ENCODE assay signal across 20 cellular contexts in the genomic region with DNA sequence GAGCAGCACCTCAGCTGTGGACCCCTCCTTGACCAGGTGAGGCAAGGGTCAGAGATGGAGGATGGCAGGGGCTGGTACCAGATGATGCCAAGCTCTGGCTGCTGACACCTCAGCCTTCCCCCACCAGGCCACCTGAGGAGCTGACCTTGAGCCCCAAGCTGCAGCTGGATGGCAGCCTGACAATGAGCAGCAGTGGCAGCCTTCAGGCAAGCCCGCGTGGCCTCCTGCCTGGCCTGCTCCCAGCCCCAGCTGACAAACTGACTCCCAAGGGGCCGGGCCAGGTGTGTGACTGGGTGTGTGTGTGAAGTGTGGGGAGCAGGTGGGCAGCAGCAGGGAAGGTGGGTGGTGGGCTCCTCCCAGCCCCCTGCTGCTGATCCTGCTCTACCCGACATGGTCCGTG. TPM values are rescaled to one million over a fixed set of nuclear protein-coding genes. Genes with fewer than 3 reads are reported as not detected.
DNase-seq lines count a peak whose midpoint lies in the region; ATAC-seq and TF ChIP-seq lines count a peak whose summit lies in the region.
"Had no signal": no experiment of that assay in that cellular context is flagged by ENCODE, and none has a peak within 500 bp of the region (broad histone marks: within the 10 kb centered on the region; RNA-seq: fewer than 3 reads in every experiment).

No MANE protein-coding gene starts in this region.

- intact Hi-C loops in psoas muscle (cut with DNase I), result loop anchor here (5.0 to 10.0 kb wide), 2 partner anchors 162 to 355 kb away; a partner anchor contains a TSS

- H3K36me3 ChIP-seq in HEK293 (ENCODE audit: control insufficient read depth in 2 of 2, insufficient read depth in 1 of 2, low read length in 2 of 2) (peaks cover 0 to 98% of the 10 kb centered on the region in 2 experiments; a peak in 2 of 3 replicates), psoas muscle (ENCODE audit: insufficient read depth in 1 of 2, low read depth in 1 of 2) (peaks cover 6 to 86% of the 10 kb centered on the region in 2 donors)

- peak overlapping the region; percentile 46 for H3K27ac Mint-ChIP-seq in activated naive CD4-positive, alpha-beta T cell treated with anti-CD3 and anti-CD28 coated beads, Interleukin-2, amount 50 U/mL, for 24 hours
- H3K27ac Mint-ChIP-seq: CD4-positive, CD25-positive, alpha-beta regulatory T cell had no signal

- peaks cover 13% of the 10 kb centered on the region for H3K4me1 Mint-ChIP-seq in activated naive CD4-positive, alpha-beta T cell treated with anti-CD3 and anti-CD28 coated beads, Interleukin-2, amount 50 U/mL, for 24 hours

- no peak overlapping the region for H3K4me3 Mint-ChIP-seq in activated naive CD4-positive, alpha-beta T cell treated with anti-CD3 and anti-CD28 coated beads, Interleukin-2, amount 50 U/mL, for 24 hours
- H3K4me3 Mint-ChIP-seq: CD8-positive, alpha-beta memory T cell had no signal

- H3K4me1 ChIP-seq in HEK293 (ENCODE audit: control insufficient read depth, insufficient read depth, low read length) (peaks cover 2% of the 10 kb centered on the region; the same call in 1 of the 2 replicates), psoas muscle (peaks cover 63% of the 10 kb centered on the region)
- H3K4me1 ChIP-seq: HAP-1 had no signal

- H3K9me3 Mint-ChIP-seq in activated naive CD4-positive, alpha-beta T cell treated with anti-CD3 and anti-CD28 coated beads, Interleukin-2, amount 50 U/mL, for 24 hours, result no peaks in the 10 kb centered on the region
- H3K9me3 Mint-ChIP-seq: CD4-positive, CD25-positive, alpha-beta regulatory T cell; CD8-positive, alpha-beta memory T cell had no signal

- H3K9me3 ChIP-seq in HEK293 (ENCODE audit: control insufficient read depth, insufficient read depth, low read depth, low read length), result no peaks in the 10 kb centered on the region
- no peaks in the 10 kb centered on the region for H3K9me3 ChIP-seq in psoas muscle
- H3K9me3 ChIP-seq: BE2C, HAP-1 had no signal

- no peaks in the 10 kb centered on the region for H3K27me3 Mint-ChIP-seq in activated naive CD4-positive, alpha-beta T cell treated with anti-CD3 and anti-CD28 coated beads, Interleukin-2, amount 50 U/mL, for 24 hours
- H3K27me3 Mint-ChIP-seq: CD4-positive, CD25-positive, alpha-beta regulatory T cell; CD8-positive, alpha-beta memory T cell had no signal

- CTCF ChIA-PET in HEK293 (lab: Yijun Ruan, JAX), result interaction anchor here (0.6 kb wide), 1 partner anchor 64 kb away, joined by 6 read pairs; no protein-coding TSS in a partner anchor

- POLR2A ChIA-PET in HEK293 (lab: Yijun Ruan, JAX), result interaction anchor here (1.2 kb wide), 1 partner anchor 15 kb away, joined by 3 read pairs; no protein-coding TSS in a partner anchor

- ATAC-seq in psoas muscle (no peak), GM21576 (IDR thresholded peaks at IDR 0.05; ENCODE audit: unreplicated experiment) (no peak), GM18858 (IDR thresholded peaks at IDR 0.05; ENCODE audit: unreplicated experiment) (no peak)
- ATAC-seq: K562 had no signal

- H3K4me3 ChIP-seq in HEK293 (ENCODE audit: low read depth, low read length) (no peak overlapping the region), psoas muscle (no peak overlapping the region)
- H3K4me3 ChIP-seq: HAP-1, K562 had no signal

- TF ChIP-seq CTCF in HEK293 (tag by site-specific recombination; IDR thresholded peaks at IDR 0.05) (no peak), psoas muscle (IDR thresholded peaks at IDR 0.05) (no peak)

- DNase-seq in activated naive CD4-positive, alpha-beta T cell treated with anti-CD3 and anti-CD28 coated beads, Interleukin-2, amount 50 U/mL, for 16 hours, result no peak
- DNase-seq in psoas muscle (no peak), substantia nigra (lab: John Stamatoyannopoulos, UW) (no peak)
- DNase-seq: ACHN; BE2C; CD4-positive, CD25-positive, alpha-beta regulatory T cell; CD8-positive, alpha-beta memory T cell; DMS153; DMS79; GDM1; IMR-90 had no signal

- WGBS in psoas muscle, 3 donors, result 48 to 61% (median 52%) methylated on average over 5 of the region's 5 CpGs

- H3K27ac ChIP-seq in HEK293 (ENCODE audit: extremely low read depth, low read depth, low read length) (no peak overlapping the region), psoas muscle (peak overlapping the region; percentile 93), substantia nigra (ENCODE audit: low read depth, low read length, poor library complexity, severe bottlenecking) (peak overlapping the region; percentile 87)
- H3K27ac ChIP-seq: HL-60 had no signal

- H3K27me3 ChIP-seq in psoas muscle (ENCODE audit: insufficient read depth in 3 of 3, low read length in 2 of 3), result no peaks in the 10 kb centered on the region
- H3K27me3 ChIP-seq: BE2C had no signal

- peaks cover 4% of the 10 kb centered on the region for H3K36me3 Mint-ChIP-seq in activated naive CD4-positive, alpha-beta T cell treated with anti-CD3 and anti-CD28 coated beads, Interleukin-2, amount 50 U/mL, for 24 hours

TF ChIP-seq in HEK293, 187 proteins besides CTCF, POLR2A, EP300 and RAD21:
- TF ChIP-seq, protein P1, sequence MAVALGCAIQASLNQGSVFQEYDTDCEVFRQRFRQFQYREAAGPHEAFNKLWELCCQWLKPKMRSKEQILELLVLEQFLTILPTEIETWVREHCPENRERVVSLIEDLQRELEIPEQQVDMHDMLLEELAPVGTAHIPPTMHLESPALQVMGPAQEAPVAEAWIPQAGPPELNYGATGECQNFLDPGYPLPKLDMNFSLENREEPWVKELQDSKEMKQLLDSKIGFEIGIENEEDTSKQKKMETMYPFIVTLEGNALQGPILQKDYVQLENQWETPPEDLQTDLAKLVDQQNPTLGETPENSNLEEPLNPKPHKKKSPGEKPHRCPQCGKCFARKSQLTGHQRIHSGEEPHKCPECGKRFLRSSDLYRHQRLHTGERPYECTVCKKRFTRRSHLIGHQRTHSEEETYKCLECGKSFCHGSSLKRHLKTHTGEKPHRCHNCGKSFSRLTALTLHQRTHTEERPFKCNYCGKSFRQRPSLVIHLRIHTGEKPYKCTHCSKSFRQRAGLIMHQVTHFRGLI (tag by site-specific recombination; IDR thresholded peaks at IDR 0.05), result no peak
- TF ChIP-seq SCRT1 (tag by site-specific recombination; IDR thresholded peaks at IDR 0.05; ENCODE audit: borderline replicate concordance), result no peak
- no peak for TF ChIP-seq ZNF623 (tag by site-specific recombination; IDR thresholded peaks at IDR 0.05)
- TF ChIP-seq, protein P2, sequence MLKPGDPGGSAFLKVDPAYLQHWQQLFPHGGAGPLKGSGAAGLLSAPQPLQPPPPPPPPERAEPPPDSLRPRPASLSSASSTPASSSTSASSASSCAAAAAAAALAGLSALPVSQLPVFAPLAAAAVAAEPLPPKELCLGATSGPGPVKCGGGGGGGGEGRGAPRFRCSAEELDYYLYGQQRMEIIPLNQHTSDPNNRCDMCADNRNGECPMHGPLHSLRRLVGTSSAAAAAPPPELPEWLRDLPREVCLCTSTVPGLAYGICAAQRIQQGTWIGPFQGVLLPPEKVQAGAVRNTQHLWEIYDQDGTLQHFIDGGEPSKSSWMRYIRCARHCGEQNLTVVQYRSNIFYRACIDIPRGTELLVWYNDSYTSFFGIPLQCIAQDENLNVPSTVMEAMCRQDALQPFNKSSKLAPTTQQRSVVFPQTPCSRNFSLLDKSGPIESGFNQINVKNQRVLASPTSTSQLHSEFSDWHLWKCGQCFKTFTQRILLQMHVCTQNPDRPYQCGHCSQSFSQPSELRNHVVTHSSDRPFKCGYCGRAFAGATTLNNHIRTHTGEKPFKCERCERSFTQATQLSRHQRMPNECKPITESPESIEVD (tag by site-specific recombination; IDR thresholded peaks at IDR 0.05), result no peak
- TF ChIP-seq, protein P3, sequence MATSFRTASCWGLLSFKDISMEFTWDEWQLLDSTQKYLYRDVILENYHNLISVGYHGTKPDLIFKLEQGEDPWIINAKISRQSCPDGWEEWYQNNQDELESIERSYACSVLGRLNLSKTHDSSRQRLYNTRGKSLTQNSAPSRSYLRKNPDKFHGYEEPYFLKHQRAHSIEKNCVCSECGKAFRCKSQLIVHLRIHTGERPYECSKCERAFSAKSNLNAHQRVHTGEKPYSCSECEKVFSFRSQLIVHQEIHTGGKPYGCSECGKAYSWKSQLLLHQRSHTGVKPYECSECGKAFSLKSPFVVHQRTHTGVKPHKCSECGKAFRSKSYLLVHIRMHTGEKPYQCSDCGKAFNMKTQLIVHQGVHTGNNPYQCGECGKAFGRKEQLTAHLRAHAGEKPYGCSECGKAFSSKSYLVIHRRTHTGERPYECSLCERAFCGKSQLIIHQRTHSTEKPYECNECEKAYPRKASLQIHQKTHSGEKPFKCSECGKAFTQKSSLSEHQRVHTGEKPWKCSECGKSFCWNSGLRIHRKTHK (tag by site-specific recombination; IDR thresholded peaks at IDR 0.05), result no peak
- TF ChIP-seq ZNF747 (tag by site-specific recombination; IDR thresholded peaks at IDR 0.05), result no peak
- TF ChIP-seq ZFHX2 (tag by site-specific recombination; conservative IDR thresholded peaks at IDR 0.05), result peak; percentile 33
- TF ChIP-seq SCRT2 (tag by site-specific recombination; IDR thresholded peaks at IDR 0.05), result no peak
- TF ChIP-seq OSR2 (tag by site-specific recombination; IDR thresholded peaks at IDR 0.05), result peak; percentile 4
- no peak for TF ChIP-seq TRIM28 (IDR thresholded peaks at IDR 0.05; ENCODE audit: borderline replicate concordance, low read length)
TF ChIP-seq in HEK293: peak in this region for 2.

RNA-seq across cellular contexts. Expression of a gene that starts 4.7 kb away (rescaled TPM):
- 1 to 10 TPM in 1 of 4 donors, under 1 TPM in 1, not detected in 2; 0.77 to 1.1 TPM for total RNA-seq in psoas muscle
- under 1 TPM; 0.23 to 0.38 (median 0.37) TPM for polyA plus RNA-seq in psoas muscle
- total RNA-seq: Daoy, HT1080, IMR-90 had no signal

RNA-seq across cellular contexts. Expression of a gene that starts 7.1 kb away (rescaled TPM):
- total RNA-seq in psoas muscle, result 10 to 100 TPM; 33.8 to 52.1 (median 42.1) TPM
- polyA plus RNA-seq in psoas muscle, result 10 to 100 TPM; 21.1 to 32.2 (median 23.8) TPM

RNA-seq across cellular contexts. Expression of a gene that starts 13.1 kb away (rescaled TPM):
- total RNA-seq in psoas muscle, result 10 to 100 TPM; 11.3 to 18.8 (median 16.4) TPM
- polyA plus RNA-seq in psoas muscle, result 10 to 100 TPM in 2 of 3 donors, 1 to 10 TPM in 1; 9.6 to 16.9 (median 11.0) TPM

RNA-seq across cellular contexts. Expression of a gene that starts 32.4 kb away (rescaled TPM):
- total RNA-seq in psoas muscle, result 10 to 100 TPM; 17.2 to 26.4 (median 19.2) TPM
- polyA plus RNA-seq in psoas muscle, result 10 to 100 TPM; 13.8 to 19.9 (median 19.9) TPM

RNA-seq across cellular contexts. Expression of a gene that starts 33.2 kb away (rescaled TPM):
- 100 to 1,000 TPM in 2 of 4 donors, 10 to 100 TPM in 2; 77.4 to 104 (median 96.8) TPM for total RNA-seq in psoas muscle
- 100 to 1,000 TPM; 129 to 170 (median 134) TPM for polyA plus RNA-seq in psoas muscle
